ENCODE assay signal across 11 cellular contexts in the genomic region with DNA sequence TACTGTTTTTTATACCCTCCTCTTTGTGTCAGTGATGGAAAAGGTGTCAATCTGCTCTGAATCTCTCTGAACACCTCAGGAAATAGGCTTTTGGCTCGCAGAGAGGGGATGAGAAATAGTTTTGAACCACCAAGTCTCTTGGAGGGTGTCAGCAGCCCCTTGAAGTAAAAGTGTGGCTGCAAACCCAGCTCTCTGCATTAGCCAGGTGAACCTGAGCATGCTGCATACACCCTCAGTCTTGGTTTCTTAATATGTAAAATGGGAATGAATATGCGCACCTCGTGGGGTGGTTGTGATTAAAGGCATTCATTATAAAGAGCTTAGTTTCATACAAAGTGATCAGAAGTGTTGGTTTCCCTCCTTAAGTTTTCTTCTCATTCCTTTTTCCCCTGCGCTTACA. TPM values are rescaled to one million over a fixed set of nuclear protein-coding genes. Genes with fewer than 3 reads are reported as not detected.
DNase-seq lines count a peak whose midpoint lies in the region; ATAC-seq, FAIRE-seq and TF ChIP-seq lines count a peak whose summit lies in the region.
"Had no signal": no experiment of that assay in that cellular context is flagged by ENCODE, and none has a peak within 500 bp of the region (broad histone marks: within the 10 kb centered on the region; RNA-seq: fewer than 3 reads in every experiment).

No MANE protein-coding gene starts in this region.

- H3K9me3 Mint-ChIP-seq in activated CD4-positive, alpha-beta memory T cell treated with anti-CD3 and anti-CD28 coated beads, Interleukin-2, amount 10 ng/mL, durations not matched to agents 7 days and 5 days, result no peaks in the 10 kb centered on the region

- no peak overlapping the region for H3K9ac ChIP-seq in GM23248
- H3K9ac ChIP-seq in smooth muscle cell (ENCODE audit: low read depth), result no peak overlapping the region
- H3K9ac ChIP-seq in mesendoderm (ENCODE audit: low read length), result no peak overlapping the region

- H3F3A ChIP-seq in GM23248 (ENCODE audit: insufficient read depth) (peaks cover 25% of the 10 kb centered on the region), smooth muscle cell (ENCODE audit: low read depth) (peaks cover 14% of the 10 kb centered on the region)

- intact Hi-C loops in right cardiac atrium (cut with DNase I), result loop anchor here in 2 of 4 donors (10.0 kb wide), 2 partner anchors 221 to 351 kb away; a partner anchor contains a TSS

- H3K4me3 Mint-ChIP-seq in activated CD4-positive, alpha-beta memory T cell treated with anti-CD3 and anti-CD28 coated beads, Interleukin-2, amount 10 ng/mL, durations not matched to agents 7 days and 5 days, result peak overlapping the region; percentile 80

- H2AK5ac ChIP-seq in mesendoderm (ENCODE audit: low read length), result no peak overlapping the region

- WGBS in GM23248 (ENCODE audit: low coverage in 1 of 2, low lambda C conversion rate in 2 of 2, missing lambda C conversion rate in 2 of 2), 2 experiments, result 96 to 99% methylated on average over 4 of the region's 4 CpGs
- WGBS in right cardiac atrium, result 85% methylated on average over 4 of the region's 4 CpGs
- WGBS in smooth muscle cell (ENCODE audit: low lambda C conversion rate), result 92% methylated on average over 4 of the region's 4 CpGs
- no CpG with 5 or more reads among the region's 4 CpGs for WGBS in mesendoderm (ENCODE audit: extremely low coverage, insufficient coverage, low lambda C conversion rate)

- H2BK5ac ChIP-seq in mesendoderm (ENCODE audit: low read length), result no peak overlapping the region

- H3K36me3 Mint-ChIP-seq in activated CD4-positive, alpha-beta memory T cell treated with anti-CD3 and anti-CD28 coated beads, Interleukin-2, amount 10 ng/mL, durations not matched to agents 7 days and 5 days (ENCODE audit: low read depth), result no peaks in the 10 kb centered on the region

- no peak overlapping the region for H2BK120ac ChIP-seq in mesendoderm (ENCODE audit: low read depth, low read length)

- H2AFZ ChIP-seq in GM23248, result no peak overlapping the region
- H2AFZ ChIP-seq in smooth muscle cell (ENCODE audit: low read depth), result no peak overlapping the region

- no peaks in the 10 kb centered on the region for H3K79me1 ChIP-seq in mesendoderm (ENCODE audit: low read length)

- H3K23ac ChIP-seq in mesendoderm (ENCODE audit: low read length), result no peak overlapping the region

- H3K36me3 ChIP-seq in GM23248 (ENCODE audit: low read depth), result no peaks in the 10 kb centered on the region
- no peaks in the 10 kb centered on the region for H3K36me3 ChIP-seq in smooth muscle cell (ENCODE audit: low read depth)
- H3K36me3 ChIP-seq in mesendoderm (ENCODE audit: control insufficient read depth, insufficient read depth, low read length), result no peaks in the 10 kb centered on the region

- H3K18ac ChIP-seq in mesendoderm (ENCODE audit: low read length), result no peak overlapping the region

- H3K4me1 ChIP-seq in GM23248 (ENCODE audit: insufficient read depth), result peaks cover 17% of the 10 kb centered on the region
- H3K4me1 ChIP-seq in right cardiac atrium (ENCODE audit: control insufficient read depth, insufficient read depth, low read length), result peaks cover 17% of the 10 kb centered on the region
- peaks cover 29% of the 10 kb centered on the region for H3K4me1 ChIP-seq in smooth muscle cell (ENCODE audit: low read depth)
- peaks cover 14% of the 10 kb centered on the region for H3K4me1 ChIP-seq in mesendoderm (ENCODE audit: control insufficient read depth, low read depth, low read length)

- H3K4me2 ChIP-seq in GM23248 (ENCODE audit: unreplicated experiment) (peak overlapping the region; percentile 87), smooth muscle cell (peak overlapping the region; percentile 94), mesendoderm (ENCODE audit: low read length) (no peak overlapping the region)

- H3K4me3 ChIP-seq in GM23248 (peak overlapping the region; percentile 85; the same call in 1 of the 2 replicates), right cardiac atrium (ENCODE audit: low read length) (no peak overlapping the region), smooth muscle cell (no peak overlapping the region), mesendoderm (ENCODE audit: low read length) (no peak overlapping the region), foreskin fibroblast (ENCODE audit: low read depth in 1 of 2, low read length in 2 of 2) (no peak overlapping the region)

- H3K9me2 ChIP-seq in GM23248 (ENCODE audit: insufficient read depth), result no peaks in the 10 kb centered on the region

- in situ Hi-C loops in GM23248 (cut with MboI), result no loop called here

- H3K4me1 Mint-ChIP-seq in activated CD4-positive, alpha-beta memory T cell treated with anti-CD3 and anti-CD28 coated beads, Interleukin-2, amount 10 ng/mL, durations not matched to agents 7 days and 5 days, result peaks cover 34% of the 10 kb centered on the region

- no peaks in the 10 kb centered on the region for H4K20me1 ChIP-seq in GM23248 (ENCODE audit: insufficient read depth)
- H4K20me1 ChIP-seq in smooth muscle cell (ENCODE audit: low read depth), result no peaks in the 10 kb centered on the region

- H2BK15ac ChIP-seq in mesendoderm (replicated peaks; ENCODE audit: low read depth), result no peak overlapping the region

- CTCF ChIA-PET in activated CD4-positive, alpha-beta memory T cell treated with anti-CD3 and anti-CD28 coated beads, Interleukin-2, amount 10 ng/mL, durations not matched to agents 7 days and 5 days (lab: Charles Lee), result interaction anchor here (0.5 to 1.9 kb wide), 5 partner anchors 9 to 1798 kb away, joined by 3 to 9 read pairs (median 5); no protein-coding TSS in a partner anchor

- H3K4ac ChIP-seq in mesendoderm (ENCODE audit: low read depth, low read length), result no peak overlapping the region

- POLR2A ChIA-PET in activated CD4-positive, alpha-beta memory T cell treated with anti-CD3 and anti-CD28 coated beads, Interleukin-2, amount 10 ng/mL, durations not matched to agents 7 days and 5 days (lab: Charles Lee), result interaction anchor here (0.8 to 2.7 kb wide), 8 partner anchors 9 to 389 kb away, joined by 3 to 22 read pairs (median 4); a partner anchor contains a TSS

- no peaks in the 10 kb centered on the region for H3K27me3 Mint-ChIP-seq in activated CD4-positive, alpha-beta memory T cell treated with anti-CD3 and anti-CD28 coated beads, Interleukin-2, amount 10 ng/mL, durations not matched to agents 7 days and 5 days

- no peak overlapping the region for H4K5ac ChIP-seq in mesendoderm (ENCODE audit: low read length)

- no peak for DNase-seq in GM23248
- no peak for DNase-seq in activated CD4-positive, alpha-beta memory T cell treated with anti-CD3 and anti-CD28 coated beads, Interleukin-2, amount 10 ng/mL, durations not matched to agents 7 days and 5 days
- peak in 1 of 3 donors; percentile 21 for DNase-seq in right cardiac atrium
- DNase-seq in smooth muscle cell (lab: John Stamatoyannopoulos, UW; ENCODE audit: unreplicated experiment), result no peak
- DNase-seq in H54 (ENCODE audit: insufficient read length, low spot score), result no peak
- no peak for DNase-seq in effector CD4-positive, alpha-beta T cell
- no peak for DNase-seq in mesendoderm
- no peak for DNase-seq in foreskin fibroblast
- DNase-seq: effector CD8-positive, alpha-beta T cell; GF-D8 had no signal

- no peak overlapping the region for H3K27ac ChIP-seq in GM23248
- H3K27ac ChIP-seq in right cardiac atrium (ENCODE audit: low read length), result peak overlapping the region; percentile 92
- peak overlapping the region; percentile 93 for H3K27ac ChIP-seq in smooth muscle cell (ENCODE audit: low read depth)
- H3K27ac ChIP-seq in mesendoderm (ENCODE audit: low read depth, low read length), result no peak overlapping the region

- ATAC-seq in right cardiac atrium, result no peak

- H3K79me2 ChIP-seq in GM23248 (ENCODE audit: insufficient read depth) (no peaks in the 10 kb centered on the region), smooth muscle cell (ENCODE audit: low read depth) (no peaks in the 10 kb centered on the region), mesendoderm (ENCODE audit: control insufficient read depth, insufficient read depth, low read length) (no peaks in the 10 kb centered on the region)

- no peak for TF ChIP-seq POLR2A in H54 (IDR thresholded peaks at IDR 0.05; ENCODE audit: low read depth, low read length)

- no peak overlapping the region for H3K56ac ChIP-seq in mesendoderm (ENCODE audit: low read length)

- H3K27me3 ChIP-seq in GM23248 (replicated peaks; ENCODE audit: insufficient read depth) (no peaks in the 10 kb centered on the region), right cardiac atrium (ENCODE audit: control insufficient read depth, insufficient read depth) (no peaks in the 10 kb centered on the region), smooth muscle cell (ENCODE audit: low read depth) (no peaks in the 10 kb centered on the region), mesendoderm (ENCODE audit: insufficient read depth, low read length, poor library complexity) (no peaks in the 10 kb centered on the region)

- H3K27ac Mint-ChIP-seq in activated CD4-positive, alpha-beta memory T cell treated with anti-CD3 and anti-CD28 coated beads, Interleukin-2, amount 10 ng/mL, durations not matched to agents 7 days and 5 days, result peak overlapping the region; percentile 78

- H3K9me3 ChIP-seq in GM23248 (ENCODE audit: low read depth) (no peaks in the 10 kb centered on the region), right cardiac atrium (ENCODE audit: control insufficient read depth, low read length) (no peaks in the 10 kb centered on the region), smooth muscle cell (replicated peaks; ENCODE audit: low read depth) (no peaks in the 10 kb centered on the region)

- no peak for TF ChIP-seq CTCF in smooth muscle cell (IDR thresholded peaks at IDR 0.05; ENCODE audit: borderline replicate concordance, insufficient read depth, poor library complexity, severe bottlenecking)
- TF ChIP-seq CTCF in foreskin fibroblast (IDR thresholded peaks at IDR 0.05; ENCODE audit: low read depth, low read length), result no peak

- FAIRE-seq in H54 (lab: Jason Lieb, UNC), result no peak

- H4K8ac ChIP-seq in mesendoderm (ENCODE audit: low read depth, low read length), result no peak overlapping the region

RNA-seq across cellular contexts. Expression of a gene that starts 1.4 kb away (rescaled TPM):
- 1.6 and 5.7 TPM in 2 replicates for total RNA-seq in GM23248 (2014; rRNA removed; shearing (Covaris generic))
- polyA plus RNA-seq in GM23248 (2016; fragmentation: Nextera tagmentation; extraction: Ambion mirVana) (13.3 and 15.2 TPM in 2 replicates), right cardiac atrium (16.5 TPM), smooth muscle cell (9.8 and 9.9 TPM in 2 replicates)
- total RNA-seq in activated CD4-positive, alpha-beta memory T cell treated with anti-CD3 and anti-CD28 coated beads, Interleukin-2, amount 10 ng/mL, durations not matched to agents 7 days and 5 days, result 1 to 10 TPM; 5.0 to 6.4 TPM
- total RNA-seq in right cardiac atrium (10 to 100 TPM; 11.1 to 13.6 (median 12.2) TPM), smooth muscle cell (4.3 and 5.7 TPM in 2 replicates)
- polyA plus RNA-seq in mesendoderm (2013, experiment 1 of 2), result 3.6 TPM
- 4.6 TPM for polyA plus RNA-seq in mesendoderm (2013, experiment 2 of 2)

RNA-seq across cellular contexts. Expression of a gene that starts 39.7 kb away (rescaled TPM):
- not detected in 2 replicates for total RNA-seq in GM23248 (2014; rRNA removed; shearing (Covaris generic))
- polyA plus RNA-seq in GM23248 (2016; fragmentation: Nextera tagmentation; extraction: Ambion mirVana) (not detected in 2 replicates), right cardiac atrium (3.4 TPM), smooth muscle cell (0.22 and 0.26 TPM in 2 replicates)
- under 1 TPM; 0.15 to 0.28 TPM for total RNA-seq in activated CD4-positive, alpha-beta memory T cell treated with anti-CD3 and anti-CD28 coated beads, Interleukin-2, amount 10 ng/mL, durations not matched to agents 7 days and 5 days
- total RNA-seq in right cardiac atrium (1 to 10 TPM; 2.7 to 8.2 (median 4.7) TPM), smooth muscle cell (0.18 TPM in 2 replicates)
- polyA plus RNA-seq in mesendoderm (2013, experiment 1 of 2), result 0.04 TPM
- 0.04 TPM for polyA plus RNA-seq in mesendoderm (2013, experiment 2 of 2)
- total RNA-seq: RPMI7951 had no signal

RNA-seq across cellular contexts. Expression of a gene that starts 56.5 kb away (rescaled TPM):
- not detected in 2 replicates for total RNA-seq in GM23248 (2014; rRNA removed; shearing (Covaris generic))
- polyA plus RNA-seq in GM23248 (2016; fragmentation: Nextera tagmentation; extraction: Ambion mirVana) (not detected in 2 replicates), right cardiac atrium (0.07 TPM), smooth muscle cell (not detected in 2 replicates)
- total RNA-seq in activated CD4-positive, alpha-beta memory T cell treated with anti-CD3 and anti-CD28 coated beads, Interleukin-2, amount 10 ng/mL, durations not matched to agents 7 days and 5 days, result not detected
- total RNA-seq in right cardiac atrium (not detected), smooth muscle cell (not detected in 2 replicates)
- polyA plus RNA-seq in mesendoderm (2013, experiment 1 of 2), result not detected
- polyA plus RNA-seq in mesendoderm (2013, experiment 2 of 2), result not detected
- total RNA-seq: RPMI7951 had no signal

Comparison
In these comparisons a context has a peak if more than half of its experiments do, and no peak if none do; other contexts are left out.
1. H3K27ac ChIP-seq: peak in right cardiac atrium (single experiment) and smooth muscle cell (single experiment); none in GM23248 (single experiment) and mesendoderm (single experiment).